Comparison of ENCODE assay signal across 8 cellular contexts in genomic region chr5:78483809-78484521, GRCh38.
DNase-seq lines count a peak whose midpoint lies in the region; ATAC-seq, FAIRE-seq and TF ChIP-seq lines count a peak whose summit lies in the region.

No MANE protein-coding gene starts in this region.

- 68 to 69% methylated on average over 3 of the region's 3 CpGs for WGBS in thyroid gland, 2 donors
- WGBS in small intestine, 3 donors, result 83 to 93% (median 90%) methylated on average over 3 of the region's 3 CpGs

- CTCF ChIA-PET in T-cell (lab: Charles Lee), result interaction anchor here in 1 of 2 donors (0.7 kb wide), 1 partner anchor 10 kb away, joined by 3 read pairs; no protein-coding TSS in a partner anchor

- no peak for FAIRE-seq in small intestine (lab: Jason Lieb, UNC)

- POLR2A ChIA-PET in T-cell (lab: Charles Lee), result no interaction called here

- intact Hi-C loops in left colon (cut with DNase I, micrococcal nuclease), result no loop called here
- intact Hi-C loops in thyroid gland (cut with DNase I), result no loop called here

- no peak for TF ChIP-seq POLR2A in thyroid gland (IDR thresholded peaks at IDR 0.05)

- no peak overlapping the region for H3K4me3 ChIP-seq in thyroid gland (replicated peaks in 1 of 3)
- no peak overlapping the region for H3K4me3 ChIP-seq in small intestine (ENCODE audit: low read depth in 1 of 2, low read length in 2 of 2)

- H3K9me3 ChIP-seq in thyroid gland, result no peaks in the 10 kb centered on the region
- H3K9me3 ChIP-seq in small intestine (ENCODE audit: control insufficient read depth, low read depth), result no peaks in the 10 kb centered on the region

- peaks cover 29% of the 10 kb centered on the region for H3K36me3 Mint-ChIP-seq in T-cell

- H3K27me3 Mint-ChIP-seq in T-cell, result no peaks in the 10 kb centered on the region

- no peaks in the 10 kb centered on the region for H3K9me3 Mint-ChIP-seq in T-cell

- H3K4me1 ChIP-seq in thyroid gland (peaks cover 7 to 17% of the 10 kb centered on the region in 2 donors), small intestine (ENCODE audit: control insufficient read depth in 2 of 2, insufficient read depth in 1 of 2, low read depth in 1 of 2, low read length in 1 of 2) (peaks cover 0 to 3% of the 10 kb centered on the region in 2 donors)

- H3K4me3 Mint-ChIP-seq in T-cell, result no peak overlapping the region

- no peaks in the 10 kb centered on the region for H3K36me3 ChIP-seq in thyroid gland
- H3K36me3 ChIP-seq in small intestine (ENCODE audit: control insufficient read depth in 2 of 2, insufficient read depth in 2 of 2, low read length in 2 of 2), result peaks cover 6 to 7% of the 10 kb centered on the region in 2 donors

- ATAC-seq in GM19023 (IDR thresholded peaks at IDR 0.05; ENCODE audit: unreplicated experiment), result peak; percentile 76
- peak; percentile 87 for ATAC-seq in HG03097 (IDR thresholded peaks at IDR 0.05; ENCODE audit: low FRiP score, unreplicated experiment)
- ATAC-seq in T-cell (replicated peaks in 1 of 4), result peak; percentile 24 to 43 (median 34)
- peak; percentile 44 for ATAC-seq in left colon
- no peak for ATAC-seq in HG03521 (IDR thresholded peaks at IDR 0.05; ENCODE audit: unreplicated experiment)

- no peak overlapping the region for H3K27ac ChIP-seq in thyroid gland
- H3K27ac ChIP-seq in small intestine (ENCODE audit: low read depth in 1 of 2, low read length in 1 of 2), result no peak overlapping the region

- DNase-seq in T-cell, result no peak
- no peak for DNase-seq in left colon
- no peak for DNase-seq in superior temporal gyrus (ENCODE audit: extremely low spot score)
- DNase-seq in thyroid gland, result no peak
- DNase-seq in small intestine, result no peak

- peaks cover 13 to 16% (median 14%) of the 10 kb centered on the region in 3 donors for H3K4me1 Mint-ChIP-seq in T-cell

- TF ChIP-seq CTCF in thyroid gland (IDR thresholded peaks at IDR 0.05), result no peak

- no peaks in the 10 kb centered on the region for H3K27me3 ChIP-seq in thyroid gland
- no peaks in the 10 kb centered on the region for H3K27me3 ChIP-seq in small intestine (ENCODE audit: control insufficient read depth in 2 of 2, insufficient read depth in 2 of 2, low read length in 2 of 2)

- H3K27ac Mint-ChIP-seq in T-cell, result no peak overlapping the region
